19 cellular contexts compared by ENCODE assay signal in the genomic region with DNA sequence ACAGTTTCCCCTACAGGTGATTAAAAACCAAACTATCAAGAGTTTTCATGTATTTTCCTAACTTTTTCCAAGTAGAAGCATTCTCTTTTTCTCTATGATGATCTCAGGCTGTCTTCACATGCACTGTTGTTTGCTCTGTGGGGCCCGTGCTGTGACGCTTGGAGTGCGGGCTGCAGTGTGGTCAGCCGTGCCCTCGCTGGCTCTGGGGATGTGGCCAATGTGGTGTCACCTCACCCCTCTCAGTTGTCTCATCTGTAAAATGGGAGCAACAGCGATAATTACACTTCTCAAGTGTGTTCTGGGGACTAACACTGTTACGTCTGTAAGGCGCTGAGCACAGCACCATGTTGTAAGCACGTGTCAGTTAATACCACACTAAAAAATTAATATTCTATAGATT. TPM values are rescaled to one million over a fixed set of nuclear protein-coding genes. Genes with fewer than 3 reads are reported as not detected.
DNase-seq lines count a peak whose midpoint lies in the region; ATAC-seq and TF ChIP-seq lines count a peak whose summit lies in the region.
"Had no signal": no experiment of that assay in that cellular context is flagged by ENCODE, and none has a peak within 500 bp of the region (broad histone marks: within the 10 kb centered on the region; RNA-seq: fewer than 3 reads in every experiment).

No MANE protein-coding gene starts in this region.

- intact Hi-C loops in IMR-90 (cut with micrococcal nuclease), result no loop called here
- intact Hi-C loops in posterior vena cava (cut with DNase I), result no loop called here
- intact Hi-C loops in Calu3 (cut with micrococcal nuclease; ENCODE audit: unreplicated experiment), result no loop called here

- no peak overlapping the region for H3K56ac ChIP-seq in IMR-90 (ENCODE audit: extremely low read depth, insufficient read depth, low read length)

- TF ChIP-seq RAD21 in IMR-90 (IDR thresholded peaks at IDR 0.05; ENCODE audit: low read length), result no peak

- H3K18ac ChIP-seq in IMR-90 (ENCODE audit: low read depth, low read length), result no peak overlapping the region

- H3K36me3 ChIP-seq in BLaER1 (peaks cover 39% of the 10 kb centered on the region), IMR-90 (ENCODE audit: control insufficient read depth, insufficient read depth, low read length) (peaks cover 42% of the 10 kb centered on the region)

- no peaks in the 10 kb centered on the region for H3K9me3 ChIP-seq in BLaER1
- no peaks in the 10 kb centered on the region for H3K9me3 ChIP-seq in IMR-90 (ENCODE audit: control insufficient read depth, insufficient read depth, low read length)
- H3K9me3 ChIP-seq: Caco-2 had no signal

- dilution Hi-C loops in IMR-90 (cut with HindIII; ENCODE audit: low sequenced_read_pairs, unreplicated experiment), result no loop called here

- in situ Hi-C loops in IMR-90 (cut with MboI; ENCODE audit: low sequenced_read_pairs), result no loop called here

- H4K5ac ChIP-seq in IMR-90 (ENCODE audit: low read depth, low read length), result no peak overlapping the region

- H3K4me1 ChIP-seq in BLaER1 (peaks cover 100% of the 10 kb centered on the region), IMR-90 (ENCODE audit: control insufficient read depth, insufficient read depth, low read length) (no peaks in the 10 kb centered on the region)
- H3K4me1 ChIP-seq: Caco-2 had no signal

- no peak overlapping the region for H2BK20ac ChIP-seq in IMR-90 (ENCODE audit: low read depth, low read length)

- H3K4me2 ChIP-seq in BLaER1 (peak overlapping the region; percentile 91), IMR-90 (ENCODE audit: low read depth, low read length) (no peak overlapping the region)

- ATAC-seq in IMR-90 (ENCODE audit: low read depth), result no peak
- ATAC-seq in activated CD4-positive, CD25-positive, alpha-beta regulatory T cell treated with anti-CD3 and anti-CD28 coated beads, Interleukin-2, amount 50 U/mL, for 24 hours, result no peak
- ATAC-seq: HCT116 had no signal

- POLR2A ChIA-PET in IMR-90 (lab: Charles Lee; ENCODE audit: unreplicated experiment), result no interaction called here

- H3K27me3 ChIP-seq in BLaER1 (no peaks in the 10 kb centered on the region), IMR-90 (ENCODE audit: control insufficient read depth, insufficient read depth, low read length) (no peaks in the 10 kb centered on the region)

- H3K23ac ChIP-seq in IMR-90 (ENCODE audit: low read depth, low read length), result no peak overlapping the region

- BruUV-seq in IMR-90 (replicated peaks; lab: Mats Ljungman, UMichigan), result no TSS peak
- no TSS peak for BruUV-seq in Calu3 (replicated peaks; lab: Mats Ljungman, UMichigan)

- TF ChIP-seq CTCF in IMR-90 (conservative IDR thresholded peaks at IDR 0.05; ENCODE audit: low read depth, low read length) (no peak), Calu3 (IDR thresholded peaks at IDR 0.05; ENCODE audit: unreplicated experiment) (no peak)

- no peak overlapping the region for H3K4ac ChIP-seq in IMR-90 (ENCODE audit: low read depth, low read length)

- H3K9me3 Mint-ChIP-seq in immature natural killer cell (no peaks in the 10 kb centered on the region), Calu3 (ENCODE audit: low read depth, unreplicated experiment) (no peaks in the 10 kb centered on the region)
- H3K9me3 Mint-ChIP-seq: CD4-positive, alpha-beta T cell; HFFc6; IgD-negative memory B cell had no signal

- no peak overlapping the region for H2BK15ac ChIP-seq in IMR-90 (ENCODE audit: low read depth, low read length)

- H2AK5ac ChIP-seq in IMR-90 (ENCODE audit: low read depth, low read length), result no peak overlapping the region

- TF ChIP-seq POLR2A in IMR-90 (IDR thresholded peaks at IDR 0.05; ENCODE audit: low read depth, low read length), result no peak

- no peak overlapping the region for H2BK120ac ChIP-seq in IMR-90 (ENCODE audit: low read depth, low read length)

- H2BK5ac ChIP-seq in IMR-90 (ENCODE audit: low read depth, low read length, poor library complexity, severe bottlenecking), result no peak overlapping the region

- H3K27me3 Mint-ChIP-seq in immature natural killer cell (ENCODE audit: low read depth in 3 of 3) (peaks cover 0 to 3% (median 2%) of the 10 kb centered on the region in 3 donors), Calu3 (ENCODE audit: unreplicated experiment) (no peaks in the 10 kb centered on the region)
- H3K27me3 Mint-ChIP-seq: B cell; CD4-positive, alpha-beta T cell; IgD-negative memory B cell had no signal

- H3K27ac Mint-ChIP-seq in immature natural killer cell, result peak overlapping the region in 4 of 6 donors; percentile 38 to 79 (median 60)
- no peak overlapping the region for H3K27ac Mint-ChIP-seq in Calu3 (ENCODE audit: unreplicated experiment)
- H3K27ac Mint-ChIP-seq: B cell; CD4-positive, alpha-beta T cell; HFFc6; IgD-negative memory B cell had no signal

- H4K20me1 ChIP-seq in BLaER1, result no peaks in the 10 kb centered on the region
- H4K20me1 ChIP-seq in IMR-90 (ENCODE audit: insufficient read depth, low read length), result no peaks in the 10 kb centered on the region

- CTCF ChIA-PET in IMR-90 (lab: Yijun Ruan, JAX) (no interaction called here), Calu3 (lab: Charles Lee) (no interaction called here)

- 100% methylated on average over 1 of the region's 9 CpGs; no CpG with 5 or more reads in 1 of the 2 experiments for WGBS in IMR-90 (ENCODE audit: extremely low coverage in 2 of 2, insufficient read length in 1 of 2), 2 experiments

- H3K14ac ChIP-seq in IMR-90 (replicated peaks; ENCODE audit: low read depth, low read length), result no peak overlapping the region

- H3K79me1 ChIP-seq in IMR-90 (ENCODE audit: low read depth in 1 of 2, low read length in 2 of 2), result no peaks in the 10 kb centered on the region

- DNase-seq in IMR-90 (no peak), immature natural killer cell (peak; percentile 38 to 58 (median 53)), posterior vena cava (ENCODE audit: low spot score) (peak; percentile 66), Calu3 (no peak), NCI-H69 (lab: John Stamatoyannopoulos, UW) (no peak)
- DNase-seq: Caco-2; CD4-positive, alpha-beta T cell; DMS53; GOT3; H7; HFFc6; KG1 had no signal

- peak overlapping the region; percentile 77 for H3K27ac ChIP-seq in BLaER1
- no peak overlapping the region for H3K27ac ChIP-seq in IMR-90 (ENCODE audit: insufficient read depth, low read length)
- H3K27ac ChIP-seq: C4-2B, HL-60 had no signal

- H4K8ac ChIP-seq in IMR-90 (ENCODE audit: low read depth in 2 of 2, low read length in 2 of 2), result no peak overlapping the region

- no peak overlapping the region for H2AK9ac ChIP-seq in IMR-90 (replicated peaks; ENCODE audit: low read depth, low read length, poor library complexity)

- peaks cover 13 to 21% of the 10 kb centered on the region in 2 donors for H3K4me1 Mint-ChIP-seq in immature natural killer cell
- H3K4me1 Mint-ChIP-seq in Calu3 (ENCODE audit: low read depth, unreplicated experiment), result no peaks in the 10 kb centered on the region
- H3K4me1 Mint-ChIP-seq: B cell, IgD-negative memory B cell had no signal

- no peak overlapping the region for H4K91ac ChIP-seq in IMR-90 (ENCODE audit: insufficient read depth, low read depth, low read length)

- peak overlapping the region; percentile 43 for H2AFZ ChIP-seq in IMR-90 (replicated peaks; ENCODE audit: low read length, poor library complexity)

- no peaks in the 10 kb centered on the region; the same call in 1 of the 2 replicates for H3K9me1 ChIP-seq in IMR-90 (ENCODE audit: insufficient read depth, low read length)

- H3K9ac ChIP-seq in BLaER1 (0 out of 2 replicates have a peak overlapping the region, but pooled peaks have one; percentile 43), IMR-90 (ENCODE audit: low read depth, low read length) (no peak overlapping the region)

- peak overlapping the region in 2 of 5 donors; percentile 38 to 50 for H3K4me3 Mint-ChIP-seq in immature natural killer cell
- no peak overlapping the region for H3K4me3 Mint-ChIP-seq in Calu3 (ENCODE audit: low read depth, unreplicated experiment)
- H3K4me3 Mint-ChIP-seq: B cell; CD4-positive, alpha-beta T cell; HFFc6; IgD-negative memory B cell had no signal

- H3K36me3 Mint-ChIP-seq in immature natural killer cell, result peaks cover 4 to 14% (median 9%) of the 10 kb centered on the region in 3 donors
- H3K36me3 Mint-ChIP-seq in Calu3 (ENCODE audit: insufficient read depth, unreplicated experiment), result peaks cover 53% of the 10 kb centered on the region
- H3K36me3 Mint-ChIP-seq: IgD-negative memory B cell had no signal

- H3K4me3 ChIP-seq in BLaER1, result no peak overlapping the region
- H3K4me3 ChIP-seq in IMR-90 (ENCODE audit: insufficient read depth, low read depth, low read length), result no peak overlapping the region

TF ChIP-seq in IMR-90, 13 proteins besides CTCF, POLR2A, EP300 and RAD21 (continues in another document):
- TF ChIP-seq, protein P1, sequence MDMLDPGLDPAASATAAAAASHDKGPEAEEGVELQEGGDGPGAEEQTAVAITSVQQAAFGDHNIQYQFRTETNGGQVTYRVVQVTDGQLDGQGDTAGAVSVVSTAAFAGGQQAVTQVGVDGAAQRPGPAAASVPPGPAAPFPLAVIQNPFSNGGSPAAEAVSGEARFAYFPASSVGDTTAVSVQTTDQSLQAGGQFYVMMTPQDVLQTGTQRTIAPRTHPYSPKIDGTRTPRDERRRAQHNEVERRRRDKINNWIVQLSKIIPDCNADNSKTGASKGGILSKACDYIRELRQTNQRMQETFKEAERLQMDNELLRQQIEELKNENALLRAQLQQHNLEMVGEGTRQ (IDR thresholded peaks at IDR 0.05; ENCODE audit: low read depth, low read length), result no peak
- TF ChIP-seq BHLHE40 (IDR thresholded peaks at IDR 0.05; ENCODE audit: low read depth, low read length) (no peak), NFE2L2 (IDR thresholded peaks at IDR 0.05; ENCODE audit: low read depth, low read length) (no peak), CHD1 (IDR thresholded peaks at IDR 0.05; ENCODE audit: low read depth, low read length) (no peak)

RNA-seq across cellular contexts. Expression of a gene that starts 28.6 kb away (rescaled TPM):
- total RNA-seq in IMR-90 (2012; rRNA removed), result 3.3 and 3.8 TPM in 2 replicates
- 14.5 and 17.2 TPM in 2 replicates for polyA plus RNA-seq in IMR-90 (2012; rRNA removed)
- 10.6 and 16.7 TPM in 2 replicates for polyA plus RNA-seq in IMR-90 (2012; cell fraction: cytosol; rRNA removed)
- 29.6 and 67.5 TPM in 2 replicates for polyA plus RNA-seq in IMR-90 (2012; cell fraction: nucleus; rRNA removed; ENCODE audit: low replicate concordance)
- polyA plus RNA-seq in immature natural killer cell, result 1 to 10 TPM; 2.9 to 6.3 (median 5.0) TPM
- total RNA-seq in posterior vena cava, result 10 to 100 TPM in 1 of 2 donors, 1 to 10 TPM in 1; 9.7 to 10.2 TPM
- 46.3 and 48.0 TPM in 2 replicates for total RNA-seq in Calu3 (2022)

RNA-seq across cellular contexts. Expression of a gene that starts 28.8 kb away (rescaled TPM):
- 5.2 and 6.1 TPM in 2 replicates for total RNA-seq in IMR-90 (2012; rRNA removed)
- 13.4 and 17.0 TPM in 2 replicates for polyA plus RNA-seq in IMR-90 (2012; rRNA removed)
- 12.0 and 16.4 TPM in 2 replicates for polyA plus RNA-seq in IMR-90 (2012; cell fraction: cytosol; rRNA removed)
- polyA plus RNA-seq in IMR-90 (2012; cell fraction: nucleus; rRNA removed; ENCODE audit: low replicate concordance), result 12.2 and 32.5 TPM in 2 replicates
- polyA plus RNA-seq in immature natural killer cell, result 10 to 100 TPM; 16.4 to 28.5 (median 17.2) TPM
- total RNA-seq in posterior vena cava, result 10 to 100 TPM; 11.2 to 13.6 TPM
- total RNA-seq in Calu3 (2022), result 62.5 and 67.3 TPM in 2 replicates

Comparison
In these comparisons a context has a peak if more than half of its experiments do, and no peak if none do; other contexts are left out.
1. DNase-seq: peak in immature natural killer cell (3 of 3) and posterior vena cava (single experiment); none in IMR-90 (single experiment), Calu3 (single experiment) and NCI-H69 (single experiment).